Comparison of ENCODE assay signal across 18 cellular contexts in the genomic region with DNA sequence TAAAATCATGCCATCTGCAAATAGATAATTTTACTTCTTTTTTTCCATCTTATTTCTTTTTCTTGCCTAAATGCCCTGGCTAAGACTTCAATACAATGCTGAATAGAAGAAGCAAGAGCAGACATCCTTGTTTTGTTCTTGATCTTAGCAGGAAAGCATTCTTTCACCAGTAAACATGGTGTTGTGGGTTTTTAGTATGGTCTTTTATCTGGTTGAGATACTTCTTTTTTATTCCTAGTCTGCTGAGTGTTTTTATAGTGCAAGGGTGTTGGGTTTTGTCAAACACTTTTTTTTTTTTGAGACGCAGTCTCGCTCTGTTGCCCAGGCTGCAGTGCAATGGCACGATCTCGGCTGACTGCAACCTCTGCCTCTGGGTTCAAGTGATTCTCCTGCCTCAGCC.
DNase-seq lines count a peak whose midpoint lies in the region; ATAC-seq and TF ChIP-seq lines count a peak whose summit lies in the region.
"Had no signal": no experiment of that assay in that cellular context is flagged by ENCODE, and none has a peak within 500 bp of the region (broad histone marks: within the 10 kb centered on the region; RNA-seq: fewer than 3 reads in every experiment).

No MANE protein-coding gene starts in this region.

- H3K27me3 Mint-ChIP-seq in T-helper 1 cell treated with Interleukin-12 subunit alpha and Interleukin-12 subunit beta and Interleukin-4 antibody, amounts not matched to agents 30 μg/mL and 1 μg/mL, for 36 hours (ENCODE audit: low read depth): no peaks in the 10 kb centered on the region
- H3K27me3 Mint-ChIP-seq in CD4-positive, alpha-beta T cell: no peaks in the 10 kb centered on the region
- H3K27me3 Mint-ChIP-seq in T-cell: no peaks in the 10 kb centered on the region
- no peaks in the 10 kb centered on the region for H3K27me3 Mint-ChIP-seq in naive thymus-derived CD4-positive, alpha-beta T cell
- H3K27me3 Mint-ChIP-seq: B cell; CD4-positive, alpha-beta memory T cell had no signal

- no peak for TF ChIP-seq CTCF in CD4-positive, alpha-beta T cell (IDR thresholded peaks at IDR 0.05)
- no peak for TF ChIP-seq CTCF in GM20000 (IDR thresholded peaks at IDR 0.05; ENCODE audit: extremely low read depth, missing control alignments)
- TF ChIP-seq CTCF in esophagus squamous epithelium (IDR thresholded peaks at IDR 0.05): no peak

- peaks cover 11% of the 10 kb centered on the region for H3K36me3 Mint-ChIP-seq in T-helper 1 cell treated with Interleukin-12 subunit alpha and Interleukin-12 subunit beta and Interleukin-4 antibody, amounts not matched to agents 30 μg/mL and 1 μg/mL, for 36 hours (ENCODE audit: low read depth)
- peaks cover 10% of the 10 kb centered on the region for H3K36me3 Mint-ChIP-seq in CD4-positive, alpha-beta T cell (ENCODE audit: low read depth)
- H3K36me3 Mint-ChIP-seq in T-cell: peaks cover 16% of the 10 kb centered on the region
- H3K36me3 Mint-ChIP-seq in naive thymus-derived CD4-positive, alpha-beta T cell: peaks cover 0 to 13% (median 8%) of the 10 kb centered on the region in 5 donors

- H3K27ac Mint-ChIP-seq in T-helper 1 cell treated with Interleukin-12 subunit alpha and Interleukin-12 subunit beta and Interleukin-4 antibody, amounts not matched to agents 30 μg/mL and 1 μg/mL, for 36 hours: peak overlapping the region; percentile 52
- H3K27ac Mint-ChIP-seq in CD4-positive, alpha-beta T cell: peak overlapping the region; percentile 46
- H3K27ac Mint-ChIP-seq in T-cell: peak overlapping the region; percentile 26 to 53
- peak overlapping the region in 8 of 9 donors; percentile 2 to 88 (median 72) for H3K27ac Mint-ChIP-seq in naive thymus-derived CD4-positive, alpha-beta T cell
- H3K27ac Mint-ChIP-seq: B cell; CD4-positive, alpha-beta memory T cell had no signal

- no peak overlapping the region for H3K4me3 ChIP-seq in naive thymus-derived CD4-positive, alpha-beta T cell (ENCODE audit: low read length)
- H3K4me3 ChIP-seq in esophagus squamous epithelium: no peak overlapping the region
- H3K4me3 ChIP-seq: A549; BLaER1 treated with 17β-estradiol and CSF1 and Interleukin-3, amounts not matched to agents 10 nM and 100 nM had no signal

- no peak for TF ChIP-seq POLR2A in esophagus squamous epithelium (IDR thresholded peaks at IDR 0.05)

- DNase-seq in T-helper 1 cell (no peak), T-cell (no peak), GM20000 (ENCODE audit: low spot score) (no peak), esophagus squamous epithelium (lab: John Stamatoyannopoulos, UW) (no peak)
- DNase-seq in CD4-positive, alpha-beta T cell: no peak
- peak in 6 of 9 donors; percentile 14 to 64 (median 42) for DNase-seq in naive thymus-derived CD4-positive, alpha-beta T cell
- DNase-seq: AML-193; Caco-2; Calu3; CD4-positive, alpha-beta memory T cell; DMS79 treated with DMSO at 0.1 percent for 48 hours; GF-D8 had no signal

- 100% methylated on average over 2 to 4 of the region's 4 CpGs for WGBS in esophagus squamous epithelium, 2 donors

- no peaks in the 10 kb centered on the region for H3K9me3 ChIP-seq in CD4-positive, alpha-beta T cell (ENCODE audit: control insufficient read depth, low read length)
- no peaks in the 10 kb centered on the region for H3K9me3 ChIP-seq in naive thymus-derived CD4-positive, alpha-beta T cell (ENCODE audit: control insufficient read depth in 2 of 3, low read length in 3 of 3)
- H3K9me3 ChIP-seq in esophagus squamous epithelium: no peaks in the 10 kb centered on the region
- H3K9me3 ChIP-seq: A549, Caco-2 had no signal

- H3K27me3 ChIP-seq in CD4-positive, alpha-beta T cell (ENCODE audit: control insufficient read depth, insufficient read depth, low read length): no peaks in the 10 kb centered on the region
- no peaks in the 10 kb centered on the region for H3K27me3 ChIP-seq in naive thymus-derived CD4-positive, alpha-beta T cell (ENCODE audit: control insufficient read depth in 2 of 2, insufficient read depth in 2 of 2, low read length in 2 of 2)
- H3K27me3 ChIP-seq in esophagus squamous epithelium: no peaks in the 10 kb centered on the region
- H3K27me3 ChIP-seq: BLaER1 treated with 17β-estradiol and CSF1 and Interleukin-3, amounts not matched to agents 10 nM and 100 nM had no signal

- H3K36me3 ChIP-seq in naive thymus-derived CD4-positive, alpha-beta T cell (ENCODE audit: control insufficient read depth in 2 of 3, insufficient read depth in 3 of 3, low read length in 3 of 3): no peaks in the 10 kb centered on the region
- H3K36me3 ChIP-seq in esophagus squamous epithelium: no peaks in the 10 kb centered on the region
- H3K36me3 ChIP-seq: BLaER1 treated with 17β-estradiol and CSF1 and Interleukin-3, amounts not matched to agents 10 nM and 100 nM had no signal

- CTCF ChIA-PET in CD4-positive, alpha-beta T cell (lab: Charles Lee): no interaction called here
- CTCF ChIA-PET in T-cell (lab: Charles Lee): no interaction called here
- CTCF ChIA-PET in naive thymus-derived CD4-positive, alpha-beta T cell (lab: Charles Lee): no interaction called here

- POLR2A ChIA-PET in CD4-positive, alpha-beta T cell (lab: Charles Lee): no interaction called here
- POLR2A ChIA-PET in T-cell (lab: Charles Lee): no interaction called here
- POLR2A ChIA-PET in naive thymus-derived CD4-positive, alpha-beta T cell (lab: Charles Lee): no interaction called here

- H3K9me3 Mint-ChIP-seq in T-helper 1 cell treated with Interleukin-12 subunit alpha and Interleukin-12 subunit beta and Interleukin-4 antibody, amounts not matched to agents 30 μg/mL and 1 μg/mL, for 36 hours: peaks cover 8% of the 10 kb centered on the region
- peaks cover 2% of the 10 kb centered on the region for H3K9me3 Mint-ChIP-seq in CD4-positive, alpha-beta T cell
- no peaks in the 10 kb centered on the region for H3K9me3 Mint-ChIP-seq in T-cell
- peaks cover 0 to 12% (median 6%) of the 10 kb centered on the region in 11 donors for H3K9me3 Mint-ChIP-seq in naive thymus-derived CD4-positive, alpha-beta T cell
- H3K9me3 Mint-ChIP-seq: CD4-positive, alpha-beta memory T cell had no signal

- no peak overlapping the region for H3K4me3 Mint-ChIP-seq in T-helper 1 cell treated with Interleukin-12 subunit alpha and Interleukin-12 subunit beta and Interleukin-4 antibody, amounts not matched to agents 30 μg/mL and 1 μg/mL, for 36 hours
- H3K4me3 Mint-ChIP-seq in CD4-positive, alpha-beta T cell: peak overlapping the region; percentile 21
- peak overlapping the region in 1 of 3 donors; percentile 28 for H3K4me3 Mint-ChIP-seq in T-cell
- H3K4me3 Mint-ChIP-seq in naive thymus-derived CD4-positive, alpha-beta T cell: peak overlapping the region in 6 of 10 donors; percentile 2 to 84 (median 38)
- H3K4me3 Mint-ChIP-seq: B cell; CD4-positive, alpha-beta memory T cell had no signal

- H3K4me1 ChIP-seq in naive thymus-derived CD4-positive, alpha-beta T cell (ENCODE audit: control insufficient read depth in 2 of 2, insufficient read depth in 2 of 2, low read length in 2 of 2): peaks cover 0 to 10% of the 10 kb centered on the region in 2 donors
- no peaks in the 10 kb centered on the region for H3K4me1 ChIP-seq in esophagus squamous epithelium
- H3K4me1 ChIP-seq: A549; BLaER1 treated with 17β-estradiol and CSF1 and Interleukin-3, amounts not matched to agents 10 nM and 100 nM; Caco-2 had no signal

- H3K27ac ChIP-seq in CD4-positive, alpha-beta T cell (ENCODE audit: low read depth, low read length): no peak overlapping the region
- no peak overlapping the region for H3K27ac ChIP-seq in naive thymus-derived CD4-positive, alpha-beta T cell (ENCODE audit: low read depth, low read length)
- no peak overlapping the region for H3K27ac ChIP-seq in esophagus squamous epithelium
- H3K27ac ChIP-seq: 22Rv1; A549; BLaER1 treated with 17β-estradiol and CSF1 and Interleukin-3, amounts not matched to agents 10 nM and 100 nM; C4-2B had no signal

- peak; percentile 65 for ATAC-seq in CD4-positive, alpha-beta T cell (ENCODE audit: poor library complexity)
- ATAC-seq in T-cell (replicated peaks in 1 of 4): peak; percentile 23 to 66 (median 63)
- ATAC-seq in naive thymus-derived CD4-positive, alpha-beta T cell: no peak
- ATAC-seq: A549 had no signal

- intact Hi-C loops in CD4-positive, alpha-beta T cell (cut with DNase I, micrococcal nuclease): no loop called here
- intact Hi-C loops in naive thymus-derived CD4-positive, alpha-beta T cell (cut with micrococcal nuclease): no loop called here
- intact Hi-C loops in esophagus squamous epithelium (cut with DNase I): no loop called here

- peaks cover 8% of the 10 kb centered on the region for H3K4me1 Mint-ChIP-seq in T-helper 1 cell treated with Interleukin-12 subunit alpha and Interleukin-12 subunit beta and Interleukin-4 antibody, amounts not matched to agents 30 μg/mL and 1 μg/mL, for 36 hours (ENCODE audit: low read depth)
- H3K4me1 Mint-ChIP-seq in CD4-positive, alpha-beta T cell (ENCODE audit: low read depth): peaks cover 24% of the 10 kb centered on the region
- H3K4me1 Mint-ChIP-seq in T-cell: peaks cover 6 to 18% (median 8%) of the 10 kb centered on the region in 3 donors
- peaks cover 4 to 28% (median 17%) of the 10 kb centered on the region in 7 donors for H3K4me1 Mint-ChIP-seq in naive thymus-derived CD4-positive, alpha-beta T cell
- H3K4me1 Mint-ChIP-seq: B cell had no signal

Comparison
In these comparisons a context has a peak if more than half of its experiments do, and no peak if none do; other contexts are left out.
1. DNase-seq: peak in naive thymus-derived CD4-positive, alpha-beta T cell (6 of 9); none in T-helper 1 cell (0 of 5), CD4-positive, alpha-beta T cell (0 of 10), T-cell (0 of 34), GM20000 (single experiment) and esophagus squamous epithelium (single experiment).
2. Peak in every context shown above with its lines, with median percentiles within 50 percentile points of each other: H3K27ac Mint-ChIP-seq.